In genomic region chr11:15969701-15970329, GRCh38 we compare ENCODE assay signal across 9 cellular contexts.
A peak's percentile ranks its signal among the peaks of the same experiment; 100 is the strongest.
DNase-seq lines count a peak whose midpoint lies in the region; TF ChIP-seq lines count a peak whose summit lies in the region.
"Had no signal": no experiment of that assay in that cellular context is flagged by ENCODE, and none has a peak within 500 bp of the region (broad histone marks: within the 10 kb centered on the region; RNA-seq: fewer than 3 reads in every experiment).

No MANE protein-coding gene starts in this region.

- H3K4me1 ChIP-seq in A673 (ENCODE audit: insufficient read depth, low read length, poor library complexity, severe bottlenecking) (peaks cover 35% of the 10 kb centered on the region), hepatocyte (ENCODE audit: insufficient read depth) (peaks cover 23% of the 10 kb centered on the region)

- no peaks in the 10 kb centered on the region for H3K9me2 ChIP-seq in hepatocyte (replicated peaks; ENCODE audit: insufficient read depth)

- POLR2A ChIA-PET in A673 (lab: Charles Lee; ENCODE audit: low non-redundant PET) = no interaction called here

- intact Hi-C loops in A673 (cut with micrococcal nuclease; ENCODE audit: unreplicated experiment) = no loop called here

- no peaks in the 10 kb centered on the region for H3K79me2 ChIP-seq in hepatocyte

- no peak for DNase-seq in A673 (ENCODE audit: low spot score)
- peak; percentile 62 for DNase-seq in H4 (ENCODE audit: low spot score)
- no peak for DNase-seq in SK-N-MC (ENCODE audit: low read depth, low spot score)
- no peak for DNase-seq in hepatocyte (ENCODE audit: low spot score)
- DNase-seq in caudate nucleus (lab: John Stamatoyannopoulos, UW) = no peak
- DNase-seq in CD1c-positive myeloid dendritic cell (ENCODE audit: extremely low spot score) = no peak
- no peak for DNase-seq in pons (ENCODE audit: low spot score)
- no peak for DNase-seq in GOT3 (lab: John Stamatoyannopoulos, UW)
- DNase-seq: CD4-positive, CD25-positive, alpha-beta regulatory T cell had no signal

- TF ChIP-seq CTCF in A673 (conservative IDR thresholded peaks at IDR 0.05; ENCODE audit: low read depth, low read length) (no peak), hepatocyte (IDR thresholded peaks at IDR 0.05; ENCODE audit: poor library complexity) (no peak)

- 75% methylated on average over 6 of the region's 6 CpGs for WGBS in hepatocyte (ENCODE audit: low lambda C conversion rate, missing lambda C conversion rate)

- no peak overlapping the region for H2AFZ ChIP-seq in hepatocyte

- no peaks in the 10 kb centered on the region for H4K20me1 ChIP-seq in hepatocyte (ENCODE audit: insufficient read depth, poor library complexity, severe bottlenecking)

- H3K36me3 ChIP-seq in A673 (ENCODE audit: insufficient read depth, low read length, poor library complexity, severe bottlenecking) = no peaks in the 10 kb centered on the region
- peaks cover 30% of the 10 kb centered on the region for H3K36me3 ChIP-seq in SK-N-MC (ENCODE audit: insufficient read depth, low read length)
- no peaks in the 10 kb centered on the region for H3K36me3 ChIP-seq in hepatocyte (replicated peaks; ENCODE audit: insufficient read depth, low read depth)

- H3K27ac ChIP-seq in A673 (ENCODE audit: low read depth, low read length, poor library complexity, severe bottlenecking) = peak overlapping the region; percentile 83
- peak overlapping the region; percentile 94 for H3K27ac ChIP-seq in SK-N-MC
- peak overlapping the region; percentile 76 for H3K27ac ChIP-seq in hepatocyte
- no peak overlapping the region for H3K27ac ChIP-seq in caudate nucleus (ENCODE audit: low read depth, low read length)

- peak overlapping the region; percentile 71 for H3K9ac ChIP-seq in SK-N-MC (ENCODE audit: insufficient read length)

- H3K4me3 ChIP-seq in A673 (ENCODE audit: low read depth, low read length, poor library complexity, severe bottlenecking) (peak overlapping the region; percentile 15), SK-N-MC (peak overlapping the region; percentile 44), hepatocyte (no peak overlapping the region)

- CTCF ChIA-PET in A673 (lab: Charles Lee) = no interaction called here

- H3K9me3 ChIP-seq in A673 (ENCODE audit: low read depth, low read length, poor library complexity, severe bottlenecking) (no peaks in the 10 kb centered on the region), SK-N-MC (ENCODE audit: low read depth, low read length) (no peaks in the 10 kb centered on the region), hepatocyte (ENCODE audit: low read depth) (no peaks in the 10 kb centered on the region)

- H3K4me2 ChIP-seq in hepatocyte = peak overlapping the region; percentile 59

- no TSS peak for BruUV-seq in A673 (replicated peaks; lab: Mats Ljungman, UMichigan)

- H3K27me3 ChIP-seq in A673 (replicated peaks; ENCODE audit: insufficient read depth, low read depth, low read length, poor library complexity) (no peaks in the 10 kb centered on the region), hepatocyte (no peaks in the 10 kb centered on the region)
